ENCODE assay signal across 14 cellular contexts in genomic region chr1:237684236-237684635, GRCh38.
"Had no signal": no experiment of that assay in that cellular context is flagged by ENCODE, and none has a peak within 500 bp of the region (broad histone marks: within the 10 kb centered on the region; RNA-seq: fewer than 3 reads in every experiment).

No MANE protein-coding gene starts in this region.

- H3K4me3 Mint-ChIP-seq: activated B cell treated with CpG ODN at 0.5 μM for 24 hours; activated CD4-positive, alpha-beta T cell treated with anti-CD3 and anti-CD28 coated beads, Interleukin-2, amount 10 ng/mL, durations not matched to agents 7 days and 5 days; activated naive CD4-positive, alpha-beta T cell treated with anti-CD3 and anti-CD28 coated beads, Interleukin-2, amount 10 ng/mL, durations not matched to agents 7 days and 5 days; neural crest cell; stimulated activated naive CD8-positive, alpha-beta T cell treated with anti-CD3 and anti-CD28 coated beads, Interleukin-15, Interleukin-2, amounts not matched to agents 100 ng/mL and 50 ng/mL, for 24 hours; T-helper 17 cell had no signal

- H3K36me3 ChIP-seq: left lung, upper lobe of right lung had no signal

- H3K27me3 ChIP-seq: dorsolateral prefrontal cortex, esophagus muscularis mucosa, foreskin keratinocyte, left lung, upper lobe of right lung had no signal

- H3K27ac ChIP-seq: dorsolateral prefrontal cortex, esophagus muscularis mucosa, foreskin keratinocyte, left lung, upper lobe of right lung had no signal

- H3K27ac Mint-ChIP-seq: activated B cell treated with CpG ODN at 0.5 μM for 24 hours; activated CD4-positive, alpha-beta T cell treated with anti-CD3 and anti-CD28 coated beads, Interleukin-2, amount 10 ng/mL, durations not matched to agents 7 days and 5 days; activated naive CD4-positive, alpha-beta T cell treated with anti-CD3 and anti-CD28 coated beads, Interleukin-2, amount 10 ng/mL, durations not matched to agents 7 days and 5 days; activated T-helper 2 cell treated with anti-CD3 and anti-CD28 coated beads, Interferon-gamma antibody, Interleukin-2, Interleukin-4, amounts not matched to agents 10 μg/mL and 5 μg/mL and 100 μg/mL, durations not matched to agents 14 hours and 24 hours and 36 hours; stimulated activated naive CD8-positive, alpha-beta T cell treated with anti-CD3 and anti-CD28 coated beads, Interleukin-15, Interleukin-2, amounts not matched to agents 100 ng/mL and 50 ng/mL, for 24 hours; T-helper 17 cell had no signal

- H3K36me3 Mint-ChIP-seq: activated naive CD4-positive, alpha-beta T cell treated with anti-CD3 and anti-CD28 coated beads, Interleukin-2, amount 10 ng/mL, durations not matched to agents 7 days and 5 days had no signal

- H3K9me3 Mint-ChIP-seq: activated B cell treated with CpG ODN at 0.5 μM for 24 hours; activated CD4-positive, alpha-beta T cell treated with anti-CD3 and anti-CD28 coated beads, Interleukin-2, amount 10 ng/mL, durations not matched to agents 7 days and 5 days; activated naive CD4-positive, alpha-beta T cell treated with anti-CD3 and anti-CD28 coated beads, Interleukin-2, amount 10 ng/mL, durations not matched to agents 7 days and 5 days; activated T-helper 2 cell treated with anti-CD3 and anti-CD28 coated beads, Interferon-gamma antibody, Interleukin-2, Interleukin-4, amounts not matched to agents 10 μg/mL and 5 μg/mL and 100 μg/mL, durations not matched to agents 14 hours and 24 hours and 36 hours; neural crest cell had no signal

- H3K9me3 ChIP-seq: esophagus muscularis mucosa, left lung, upper lobe of right lung had no signal

- H3K4me3 ChIP-seq: dorsolateral prefrontal cortex, esophagus muscularis mucosa, left lung, upper lobe of right lung had no signal

- DNase-seq: activated B cell treated with CpG ODN at 0.5 μM for 24 hours; activated CD4-positive, alpha-beta T cell treated with anti-CD3 and anti-CD28 coated beads, Interleukin-2, amount 10 ng/mL, durations not matched to agents 7 days and 5 days; activated naive CD4-positive, alpha-beta T cell treated with anti-CD3 and anti-CD28 coated beads, Interleukin-2, amount 10 ng/mL, durations not matched to agents 7 days and 5 days; dorsolateral prefrontal cortex; foreskin keratinocyte; head of caudate nucleus; left lung; stimulated activated CD4-positive, alpha-beta T cell treated with anti-CD3 and anti-CD28 coated beads, Interleukin-2, amount 100 ng/mL, for 48 hours; T-helper 17 cell; upper lobe of right lung had no signal

- H3K27me3 Mint-ChIP-seq: activated B cell treated with CpG ODN at 0.5 μM for 24 hours; activated CD4-positive, alpha-beta T cell treated with anti-CD3 and anti-CD28 coated beads, Interleukin-2, amount 10 ng/mL, durations not matched to agents 7 days and 5 days; activated naive CD4-positive, alpha-beta T cell treated with anti-CD3 and anti-CD28 coated beads, Interleukin-2, amount 10 ng/mL, durations not matched to agents 7 days and 5 days; stimulated activated naive CD8-positive, alpha-beta T cell treated with anti-CD3 and anti-CD28 coated beads, Interleukin-15, Interleukin-2, amounts not matched to agents 100 ng/mL and 50 ng/mL, for 24 hours; T-helper 17 cell had no signal

- H3K4me1 Mint-ChIP-seq: activated B cell treated with CpG ODN at 0.5 μM for 24 hours; activated CD4-positive, alpha-beta T cell treated with anti-CD3 and anti-CD28 coated beads, Interleukin-2, amount 10 ng/mL, durations not matched to agents 7 days and 5 days; activated naive CD4-positive, alpha-beta T cell treated with anti-CD3 and anti-CD28 coated beads, Interleukin-2, amount 10 ng/mL, durations not matched to agents 7 days and 5 days; neural crest cell; T-helper 17 cell had no signal

- ATAC-seq: foreskin keratinocyte, left lung, T-helper 17 cell, upper lobe of right lung had no signal

- H3K4me1 ChIP-seq: foreskin keratinocyte, left lung, upper lobe of right lung had no signal
